Comparison of ENCODE assay signal across 19 cellular contexts in genomic region chr15:41981373-41982132, GRCh38. TPM values are rescaled to one million over a fixed set of nuclear protein-coding genes. Genes with fewer than 3 reads are reported as not detected.
DNase-seq lines count a peak whose midpoint lies in the region; ATAC-seq and TF ChIP-seq lines count a peak whose summit lies in the region.
"Had no signal": no experiment of that assay in that cellular context is flagged by ENCODE, and none has a peak within 500 bp of the region (broad histone marks: within the 10 kb centered on the region; RNA-seq: fewer than 3 reads in every experiment).

No MANE protein-coding gene starts in this region.

- H3K27ac ChIP-seq in GM23338 (ENCODE audit: low read depth) = no peak overlapping the region
- no peak overlapping the region for H3K27ac ChIP-seq in endodermal cell (ENCODE audit: low read depth, low read length)
- H3K27ac ChIP-seq: BLaER1 treated with 17β-estradiol and CSF1 and Interleukin-3, amounts not matched to agents 10 nM and 100 nM; esophagus muscularis mucosa; PC-9; SK-N-MC had no signal

- H3K27ac Mint-ChIP-seq in GM23338 (no peak overlapping the region), endodermal cell (no peak overlapping the region), WTC11 (no peak overlapping the region)

- intact Hi-C loops in posterior vena cava (cut with DNase I) = no loop called here

- H3K4me3 ChIP-seq in GM23338 (no peak overlapping the region), endodermal cell (ENCODE audit: low read length) (no peak overlapping the region)
- H3K4me3 ChIP-seq: BLaER1 treated with 17β-estradiol and CSF1 and Interleukin-3, amounts not matched to agents 10 nM and 100 nM; esophagus muscularis mucosa; PC-9; SK-N-MC had no signal

- POLR2A ChIA-PET in WTC11 (lab: Charles Lee) = no interaction called here

- H2AFZ ChIP-seq in GM23338 = peak overlapping the region; percentile 47
- H2AFZ ChIP-seq: PC-9 had no signal

- CTCF ChIA-PET in WTC11 (lab: Charles Lee) = interaction anchor here (1.1 to 2.3 kb wide), 3 partner anchors 8 to 103 kb away, joined by 5 to 7 read pairs (median 5); partner anchors contain the start of gene EHD4

- H3K4me1 ChIP-seq in GM23338 (ENCODE audit: insufficient read depth) (peaks cover 13% of the 10 kb centered on the region), endodermal cell (ENCODE audit: control insufficient read depth, insufficient read depth, low read length) (peaks cover 4% of the 10 kb centered on the region)

- no peaks in the 10 kb centered on the region for H3K9me3 ChIP-seq in endodermal cell (ENCODE audit: control insufficient read depth, low read length)
- H3K9me3 ChIP-seq: BLaER1 treated with 17β-estradiol and CSF1 and Interleukin-3, amounts not matched to agents 10 nM and 100 nM; esophagus muscularis mucosa had no signal

- no peaks in the 10 kb centered on the region for H3K27me3 ChIP-seq in GM23338 (ENCODE audit: insufficient read depth)
- no peaks in the 10 kb centered on the region for H3K27me3 ChIP-seq in endodermal cell (ENCODE audit: control insufficient read depth, insufficient read depth, low read length, poor library complexity, severe bottlenecking)
- H3K27me3 ChIP-seq: BLaER1 treated with 17β-estradiol and CSF1 and Interleukin-3, amounts not matched to agents 10 nM and 100 nM had no signal

- no peak for ATAC-seq in GM23338
- ATAC-seq in WTC11 = no peak

- TF ChIP-seq CTCF in GM23338 (conservative IDR thresholded peaks at IDR 0.05; ENCODE audit: low read depth in 2 of 2) (no peak), endodermal cell (conservative IDR thresholded peaks at IDR 0.05) (no peak), WTC11 (IDR thresholded peaks at IDR 0.05) (no peak)

- no peaks in the 10 kb centered on the region for H3K79me2 ChIP-seq in GM23338 (replicated peaks; ENCODE audit: insufficient read depth)

- H3K4me1 Mint-ChIP-seq in GM23338 (peaks cover 19% of the 10 kb centered on the region), endodermal cell (peaks cover 17% of the 10 kb centered on the region), WTC11 (peaks cover 20% of the 10 kb centered on the region)

- H3K36me3 ChIP-seq in GM23338 (ENCODE audit: insufficient read depth) (no peaks in the 10 kb centered on the region), endodermal cell (ENCODE audit: control insufficient read depth, insufficient read depth, low read length) (no peaks in the 10 kb centered on the region)
- H3K36me3 ChIP-seq: BLaER1 treated with 17β-estradiol and CSF1 and Interleukin-3, amounts not matched to agents 10 nM and 100 nM; esophagus muscularis mucosa had no signal

- H3K36me3 Mint-ChIP-seq in GM23338 (ENCODE audit: low read depth) (no peaks in the 10 kb centered on the region), endodermal cell (ENCODE audit: low read depth) (no peaks in the 10 kb centered on the region), WTC11 (no peaks in the 10 kb centered on the region)

- H3K4me2 ChIP-seq in GM23338 = no peak overlapping the region
- H3K4me2 ChIP-seq: PC-9 had no signal

- no peak overlapping the region for H3K9ac ChIP-seq in endodermal cell (ENCODE audit: extremely low read depth, low read length, poor library complexity, severe bottlenecking)
- H3K9ac ChIP-seq: BLaER1 treated with 17β-estradiol and CSF1 and Interleukin-3, amounts not matched to agents 10 nM and 100 nM had no signal

- WGBS in endodermal cell (ENCODE audit: insufficient coverage in 1 of 2, insufficient read length in 1 of 2), 2 experiments = 95% methylated on average over 8 to 10 of the region's 10 CpGs

- H3K27me3 Mint-ChIP-seq in GM23338 (ENCODE audit: insufficient read depth, low read depth, poor library complexity) = peaks cover 8% of the 10 kb centered on the region
- H3K27me3 Mint-ChIP-seq in endodermal cell (ENCODE audit: insufficient read depth) = no peaks in the 10 kb centered on the region
- H3K27me3 Mint-ChIP-seq in WTC11 (ENCODE audit: low read depth) = peaks cover 4% of the 10 kb centered on the region; the same call in 1 of the 2 replicates

- H3K9me3 Mint-ChIP-seq in GM23338 = no peaks in the 10 kb centered on the region
- no peaks in the 10 kb centered on the region for H3K9me3 Mint-ChIP-seq in endodermal cell
- no peaks in the 10 kb centered on the region for H3K9me3 Mint-ChIP-seq in WTC11

- H3F3A ChIP-seq in GM23338 (replicated peaks; ENCODE audit: low read depth) = no peaks in the 10 kb centered on the region

- no peaks in the 10 kb centered on the region for H4K20me1 ChIP-seq in GM23338 (replicated peaks; ENCODE audit: insufficient read depth)
- H4K20me1 ChIP-seq: BLaER1 treated with 17β-estradiol and CSF1 and Interleukin-3, amounts not matched to agents 10 nM and 100 nM had no signal

- H3K9me2 ChIP-seq in GM23338 (ENCODE audit: insufficient read depth) = no peaks in the 10 kb centered on the region

- H3K4me3 Mint-ChIP-seq in GM23338 (no peak overlapping the region), endodermal cell (no peak overlapping the region), WTC11 (no peak overlapping the region)

- peak; percentile 3 for DNase-seq in D341Med (ENCODE audit: low spot score)
- DNase-seq in GM23338 (ENCODE audit: low spot score) = no peak
- DNase-seq in endodermal cell = peak; percentile 31
- DNase-seq in posterior vena cava (ENCODE audit: low spot score) = peak; percentile 49
- DNase-seq in WTC11 (ENCODE audit: low spot score) = no peak
- DNase-seq in DMS79 treated with DMSO at 0.1 percent for 48 hours (lab: John Stamatoyannopoulos, UW) = no peak
- DNase-seq in T-helper 9 cell = no peak
- DNase-seq: activated gamma-delta T cell treated with Interleukin-2 at 50 U/mL for 16 hours; dermis blood vessel endothelial cell; midbrain; NCI-H2081 treated with DMSO at 0.1 percent for 48 hours; NCI-H69; PC-9; stimulated activated CD4-positive, alpha-beta T cell treated with anti-CD3 and anti-CD28 coated beads, Interleukin-2, amount 100 ng/mL, for 24 hours had no signal

TF ChIP-seq in GM23338, 12 proteins besides CTCF, POLR2A, EP300 and RAD21 (continues in another document):
- no peak for TF ChIP-seq JUNB (IDR thresholded peaks at IDR 0.05; ENCODE audit: unreplicated experiment)
- TF ChIP-seq NANOG (IDR thresholded peaks at IDR 0.05; ENCODE audit: borderline replicate concordance) = no peak
- TF ChIP-seq ZNF114 (CRISPR knock-in tag; IDR thresholded peaks at IDR 0.05) = no peak
- TF ChIP-seq POLR2AphosphoS5 (IDR thresholded peaks at IDR 0.05; ENCODE audit: low read depth) = no peak
- no peak for TF ChIP-seq ETS1 (IDR thresholded peaks at IDR 0.05)

TF ChIP-seq in WTC11, 78 proteins besides CTCF, POLR2A, EP300 and RAD21:
- no peak for TF ChIP-seq ZNF138 (CRISPR knock-in tag; conservative IDR thresholded peaks at IDR 0.05)
TF ChIP-seq in WTC11: peak in this region for 0.

RNA-seq across cellular contexts. Expression of gene EHD4, which starts 9.2 kb away (rescaled TPM):
- 30.6 and 31.0 TPM in 2 replicates for total RNA-seq in GM23338 (2014; rRNA removed; shearing (Covaris generic))
- polyA plus RNA-seq in GM23338 (2016; fragmentation: Nextera tagmentation; extraction: Ambion mirVana) = 11.2 and 13.0 TPM in 2 replicates
- total RNA-seq in endodermal cell = 10 to 100 TPM; 16.9 to 17.3 TPM
- 6.8 TPM for polyA plus RNA-seq in endodermal cell (2013, experiment 1 of 2)
- polyA plus RNA-seq in endodermal cell (2013, experiment 2 of 2) = 7.0 TPM
- total RNA-seq in posterior vena cava = 10 to 100 TPM; 21.3 to 22.5 TPM
- 20.8 to 23.9 TPM (median 21.3 TPM) in 3 replicates for total RNA-seq in WTC11 (2021)

RNA-seq across cellular contexts. Expression of gene PLA2G4E, which starts 39.3 kb away (rescaled TPM):
- total RNA-seq in GM23338 (2014; rRNA removed; shearing (Covaris generic)) = not detected in 2 replicates
- not detected in 2 replicates for polyA plus RNA-seq in GM23338 (2016; fragmentation: Nextera tagmentation; extraction: Ambion mirVana)
- total RNA-seq in endodermal cell (not detected), posterior vena cava (not detected), WTC11 (2021) (0.02 TPM in 1 of 3 replicates, not detected in the others)
- polyA plus RNA-seq in endodermal cell (2013, experiment 1 of 2) = not detected
- polyA plus RNA-seq in endodermal cell (2013, experiment 2 of 2) = not detected
- total RNA-seq: dermis blood vessel endothelial cell, esophagus muscularis mucosa, kidney epithelial cell, PC-9, subcutaneous adipose tissue had no signal

Comparison
In these comparisons a context has a peak if more than half of its experiments do, and no peak if none do; other contexts are left out.
1. DNase-seq: peak in D341Med (single experiment), endodermal cell (single experiment) and posterior vena cava (single experiment); none in GM23338 (single experiment), WTC11 (single experiment), DMS79 treated with DMSO at 0.1 percent for 48 hours (single experiment) and T-helper 9 cell (single experiment).